ENCODE assay signal across 8 cellular contexts in genomic region chr3:2921903-2922302, GRCh38.
DNase-seq lines count a peak whose midpoint lies in the region; ATAC-seq lines count a peak whose summit lies in the region.

No MANE protein-coding gene starts in this region.

- DNase-seq in Daoy (ENCODE audit: low read depth) (peak; percentile 42), RPMI8226 (peak; percentile 32), inferior parietal cortex (ENCODE audit: extremely low spot score) (peak; percentile 27), posterior cingulate gyrus (no peak)
- DNase-seq in effector memory CD4-positive, alpha-beta T cell: no peak
- no peak for DNase-seq in stimulated activated CD4-positive, alpha-beta T cell treated with anti-CD3 and anti-CD28 coated beads, Interleukin-2, amount 100 ng/mL, for 24 hours

- intact Hi-C loops in posterior cingulate gyrus (cut with DNase I): no loop called here

- no peaks in the 10 kb centered on the region for H3K36me3 ChIP-seq in effector memory CD4-positive, alpha-beta T cell (ENCODE audit: control insufficient read depth, insufficient read depth, low read length)

- no peak overlapping the region for H3K27ac ChIP-seq in effector memory CD4-positive, alpha-beta T cell (ENCODE audit: insufficient read depth, low read length, poor library complexity, severe bottlenecking)

- no peaks in the 10 kb centered on the region for H3K9me3 ChIP-seq in effector memory CD4-positive, alpha-beta T cell (ENCODE audit: control insufficient read depth, low read length)

- ATAC-seq in GM19467 (IDR thresholded peaks at IDR 0.05; ENCODE audit: unreplicated experiment) (peak; percentile 67), HG03558 (IDR thresholded peaks at IDR 0.05; ENCODE audit: extremely low read depth, unreplicated experiment) (peak; percentile 48)

- H3K4me1 ChIP-seq in effector memory CD4-positive, alpha-beta T cell (ENCODE audit: control insufficient read depth, insufficient read depth, low read length, poor library complexity, severe bottlenecking): no peaks in the 10 kb centered on the region

- H3K27me3 ChIP-seq in effector memory CD4-positive, alpha-beta T cell (replicated peaks; ENCODE audit: control insufficient read depth, insufficient read depth, low read length, poor library complexity, severe bottlenecking): no peaks in the 10 kb centered on the region

- no peak overlapping the region for H3K4me3 ChIP-seq in effector memory CD4-positive, alpha-beta T cell (ENCODE audit: insufficient read depth, low read depth, low read length, poor library complexity, severe bottlenecking)

Comparison
In these comparisons a context has a peak if more than half of its experiments do, and no peak if none do; other contexts are left out.
1. DNase-seq: peak in Daoy (single experiment), RPMI8226 (single experiment) and inferior parietal cortex (single experiment); none in posterior cingulate gyrus (0 of 10), effector memory CD4-positive, alpha-beta T cell (0 of 3) and stimulated activated CD4-positive, alpha-beta T cell treated with anti-CD3 and anti-CD28 coated beads, Interleukin-2, amount 100 ng/mL, for 24 hours (0 of 2).